ENCODE assay signal across 4 cellular contexts in the genomic region with DNA sequence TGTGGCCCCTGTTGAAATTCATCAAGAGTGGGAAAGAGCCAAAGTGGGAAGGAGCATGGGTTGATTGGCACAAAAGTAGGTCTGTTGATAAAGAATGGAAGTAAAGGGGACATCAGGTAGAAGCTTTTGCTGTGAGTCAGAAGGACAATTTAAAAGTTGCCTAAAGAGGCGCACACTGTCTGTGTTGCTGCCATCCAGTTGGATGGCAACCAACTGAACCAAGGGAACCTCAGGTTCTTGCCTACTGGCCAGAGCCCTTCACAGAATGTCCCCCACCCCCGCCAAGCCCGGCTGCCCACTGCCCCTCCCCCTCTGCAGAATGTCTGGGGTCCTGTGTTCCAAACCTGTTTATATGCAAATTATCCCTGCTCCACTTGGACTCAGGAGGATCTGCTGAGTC. TPM values are rescaled to one million over a fixed set of nuclear protein-coding genes. Genes with fewer than 3 reads are reported as not detected.
"Had no signal": no experiment of that assay in that cellular context is flagged by ENCODE, and none has a peak within 500 bp of the region (broad histone marks: within the 10 kb centered on the region; RNA-seq: fewer than 3 reads in every experiment).

A gene with protein sequence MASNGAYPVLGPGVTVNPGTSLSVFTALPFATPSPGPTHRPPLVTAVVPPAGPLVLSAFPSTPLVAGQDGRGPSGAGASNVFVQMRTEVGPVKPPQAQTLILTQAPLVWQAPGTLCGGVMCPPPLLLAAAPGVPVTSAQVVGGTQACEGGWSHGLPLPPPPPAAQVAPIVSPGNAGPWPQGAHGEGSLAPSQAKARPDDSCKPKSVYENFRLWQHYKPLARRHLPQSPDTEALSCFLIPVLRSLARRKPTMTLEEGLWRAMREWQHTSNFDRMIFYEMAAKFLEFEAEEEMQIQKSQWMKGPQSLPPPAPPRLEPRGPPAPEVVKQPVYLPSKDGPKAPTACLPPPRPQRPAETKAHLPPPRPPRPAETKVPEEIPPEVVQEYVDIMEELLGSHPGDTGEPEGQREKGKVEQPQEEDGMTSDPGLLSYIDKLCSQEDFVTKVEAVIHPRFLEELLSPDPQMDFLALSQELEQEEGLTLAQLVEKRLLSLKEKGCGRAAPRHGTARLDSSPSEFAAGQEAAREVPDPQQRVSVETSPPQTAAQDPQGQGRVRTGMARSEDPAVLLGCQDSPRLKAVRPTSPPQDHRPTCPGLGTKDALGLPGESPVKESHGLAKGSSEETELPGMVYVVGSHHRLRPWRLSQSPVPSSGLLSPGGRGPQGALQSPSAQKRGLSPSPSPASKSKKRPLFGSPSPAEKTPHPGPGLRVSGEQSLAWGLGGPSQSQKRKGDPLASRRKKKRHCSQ (plus strand): TSS at position 301 of the 400 bp plus-strand sequence. CDS start 182 bp downstream, outside the sequence.

RNA-seq across cellular contexts. Expression of the gene that starts here (rescaled TPM):
- total RNA-seq: LHCN-M2, M059J, MCF 10A, NCI-H460 had no signal
